1 cellular context compared by ENCODE assay signal in the genomic region with DNA sequence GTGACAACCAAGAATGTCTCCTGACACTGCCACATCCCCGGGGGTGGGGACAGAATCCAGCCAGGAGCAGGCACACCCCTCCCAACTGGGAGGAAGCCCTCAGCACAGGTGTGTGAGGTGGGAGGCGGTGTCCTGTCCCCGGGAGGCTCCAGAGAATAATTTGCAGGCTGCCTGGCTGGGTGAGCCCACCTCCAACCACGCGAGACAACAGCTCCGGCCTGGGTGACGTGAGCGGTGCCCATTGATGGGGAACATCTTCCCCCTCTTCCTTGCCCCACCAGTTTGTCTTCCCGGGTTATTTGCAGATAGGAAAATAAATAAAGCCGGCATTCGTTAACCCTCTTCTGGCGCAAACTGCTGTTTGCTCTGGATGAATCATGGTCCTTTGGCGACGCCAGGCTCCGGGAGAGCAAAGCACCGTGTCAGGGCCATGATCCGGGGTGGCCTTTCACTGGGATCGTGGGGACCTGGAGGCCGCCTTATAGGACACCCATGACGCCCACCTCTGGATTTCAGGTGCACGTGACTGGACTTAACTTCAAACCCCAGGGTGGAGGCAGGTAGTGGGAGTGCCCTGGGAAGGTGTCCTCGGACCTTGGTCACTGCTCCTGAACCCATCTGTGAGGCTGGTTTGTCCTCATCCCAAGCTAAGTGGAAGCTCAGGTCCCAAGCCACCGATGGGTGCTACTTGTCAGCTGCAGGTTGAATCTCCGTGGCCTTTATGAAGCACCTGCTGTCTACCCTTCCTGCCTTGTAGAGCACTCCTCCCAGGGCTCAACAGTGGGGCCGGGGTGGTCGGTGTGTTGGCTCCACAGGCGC.
A peak's percentile ranks its signal among the peaks of the same experiment; 100 is the strongest.
TF ChIP-seq lines count a peak whose summit lies in the region.

No MANE protein-coding gene starts in this region.

TF ChIP-seq in HepG2, 621 proteins besides CTCF, POLR2A, EP300 and RAD21 (continued from another document and continues in another):
- TF ChIP-seq, protein P1, sequence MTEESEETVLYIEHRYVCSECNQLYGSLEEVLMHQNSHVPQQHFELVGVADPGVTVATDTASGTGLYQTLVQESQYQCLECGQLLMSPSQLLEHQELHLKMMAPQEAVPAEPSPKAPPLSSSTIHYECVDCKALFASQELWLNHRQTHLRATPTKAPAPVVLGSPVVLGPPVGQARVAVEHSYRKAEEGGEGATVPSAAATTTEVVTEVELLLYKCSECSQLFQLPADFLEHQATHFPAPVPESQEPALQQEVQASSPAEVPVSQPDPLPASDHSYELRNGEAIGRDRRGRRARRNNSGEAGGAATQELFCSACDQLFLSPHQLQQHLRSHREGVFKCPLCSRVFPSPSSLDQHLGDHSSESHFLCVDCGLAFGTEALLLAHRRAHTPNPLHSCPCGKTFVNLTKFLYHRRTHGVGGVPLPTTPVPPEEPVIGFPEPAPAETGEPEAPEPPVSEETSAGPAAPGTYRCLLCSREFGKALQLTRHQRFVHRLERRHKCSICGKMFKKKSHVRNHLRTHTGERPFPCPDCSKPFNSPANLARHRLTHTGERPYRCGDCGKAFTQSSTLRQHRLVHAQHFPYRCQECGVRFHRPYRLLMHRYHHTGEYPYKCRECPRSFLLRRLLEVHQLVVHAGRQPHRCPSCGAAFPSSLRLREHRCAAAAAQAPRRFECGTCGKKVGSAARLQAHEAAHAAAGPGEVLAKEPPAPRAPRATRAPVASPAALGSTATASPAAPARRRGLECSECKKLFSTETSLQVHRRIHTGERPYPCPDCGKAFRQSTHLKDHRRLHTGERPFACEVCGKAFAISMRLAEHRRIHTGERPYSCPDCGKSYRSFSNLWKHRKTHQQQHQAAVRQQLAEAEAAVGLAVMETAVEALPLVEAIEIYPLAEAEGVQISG (CRISPR knock-in tag; IDR thresholded peaks at IDR 0.05), result peak; percentile 66
- TF ChIP-seq MIER2 (CRISPR knock-in tag; IDR thresholded peaks at IDR 0.05) (peak; percentile 41; the same call in 1 of the 2 replicates), ZNF382 (CRISPR knock-in tag; IDR thresholded peaks at IDR 0.05; ENCODE audit: borderline replicate concordance) (no peak), ZNF670 (CRISPR knock-in tag; IDR thresholded peaks at IDR 0.05; ENCODE audit: borderline replicate concordance) (peak; percentile 78), HES4 (CRISPR knock-in tag; IDR thresholded peaks at IDR 0.05; ENCODE audit: borderline replicate concordance) (0 out of 2 replicates have a peak, but pooled peaks have one; percentile 43), NFKB2 (CRISPR knock-in tag; IDR thresholded peaks at IDR 0.05; ENCODE audit: borderline replicate concordance) (0 out of 2 replicates have a peak, but pooled peaks have one; percentile 68), TBX2 (CRISPR knock-in tag; IDR thresholded peaks at IDR 0.05; ENCODE audit: borderline replicate concordance) (peak; percentile 95), ZNF569 (CRISPR knock-in tag; IDR thresholded peaks at IDR 0.05; ENCODE audit: borderline replicate concordance) (no peak), ZMYM4 (CRISPR knock-in tag; IDR thresholded peaks at IDR 0.05) (peak; percentile 54; the same call in 1 of the 2 replicates), RCOR2 (CRISPR knock-in tag; IDR thresholded peaks at IDR 0.05) (0 out of 2 replicates have a peak, but pooled peaks have one; percentile 47), CHD4 (IDR thresholded peaks at IDR 0.05; ENCODE audit: borderline replicate concordance, low read length) (peak; percentile 77; the same call in 1 of the 2 replicates), SIX4 (CRISPR knock-in tag; IDR thresholded peaks at IDR 0.05) (0 out of 2 replicates have a peak, but pooled peaks have one; percentile 34), KDM6A (CRISPR knock-in tag; IDR thresholded peaks at IDR 0.05; ENCODE audit: low read depth) (peak; percentile 41; the same call in 1 of the 2 replicates), MAZ (IDR thresholded peaks at IDR 0.05; ENCODE audit: borderline replicate concordance, low read depth, low read length) (0 out of 2 replicates have a peak, but pooled peaks have one; percentile 42), MAZ (CRISPR knock-in tag; IDR thresholded peaks at IDR 0.05; ENCODE audit: low read depth) (peak; percentile 80; the same call in 1 of the 2 replicates), CBX5 (CRISPR knock-in tag; IDR thresholded peaks at IDR 0.05; ENCODE audit: borderline replicate concordance) (peak; percentile 85; the same call in 1 of the 2 replicates), ARNT2 (CRISPR knock-in tag; IDR thresholded peaks at IDR 0.05; ENCODE audit: low read depth) (peak; percentile 36; the same call in 1 of the 2 replicates), SNAPC2 (CRISPR knock-in tag; IDR thresholded peaks at IDR 0.05) (peak; percentile 92), MEIS1 (CRISPR knock-in tag; IDR thresholded peaks at IDR 0.05; ENCODE audit: borderline replicate concordance) (no peak), ZBTB21 (CRISPR knock-in tag; IDR thresholded peaks at IDR 0.05) (0 out of 2 replicates have a peak, but pooled peaks have one; percentile 19), AHR (CRISPR knock-in tag; IDR thresholded peaks at IDR 0.05) (peak; percentile 26; the same call in 1 of the 2 replicates), ZMYM2 (CRISPR knock-in tag; IDR thresholded peaks at IDR 0.05) (0 out of 2 replicates have a peak, but pooled peaks have one; percentile 53), CENPT (CRISPR knock-in tag; IDR thresholded peaks at IDR 0.05; ENCODE audit: low read depth) (0 out of 2 replicates have a peak, but pooled peaks have one; percentile 15), ZSCAN21 (CRISPR knock-in tag; IDR thresholded peaks at IDR 0.05; ENCODE audit: borderline replicate concordance) (peak; percentile 56; the same call in 1 of the 2 replicates), ZNF543 (CRISPR knock-in tag; IDR thresholded peaks at IDR 0.05) (peak; percentile 88), ZFP62 (CRISPR knock-in tag; IDR thresholded peaks at IDR 0.05) (no peak), FOXK1 (CRISPR knock-in tag; IDR thresholded peaks at IDR 0.05; ENCODE audit: borderline replicate concordance, low read depth) (peak; percentile 47; the same call in 1 of the 2 replicates), ZNF563 (CRISPR knock-in tag; IDR thresholded peaks at IDR 0.05) (0 out of 2 replicates have a peak, but pooled peaks have one; percentile 6), NFKBIZ (CRISPR knock-in tag; IDR thresholded peaks at IDR 0.05) (peak; percentile 80; the same call in 1 of the 2 replicates), GTF3A (CRISPR knock-in tag; conservative IDR thresholded peaks at IDR 0.05) (no peak), FOXP1 (IDR thresholded peaks at IDR 0.05) (no peak), FOXP1 (CRISPR knock-in tag; IDR thresholded peaks at IDR 0.05) (peak; percentile 77; the same call in 1 of the 2 replicates), ZFP36L2 (CRISPR knock-in tag; IDR thresholded peaks at IDR 0.05) (no peak), KDM5A (IDR thresholded peaks at IDR 0.05; ENCODE audit: borderline replicate concordance, low read length) (no peak), ELF1 (CRISPR knock-in tag; IDR thresholded peaks at IDR 0.05) (peak; percentile 25; the same call in 1 of the 2 replicates)
- TF ChIP-seq, protein P2, sequence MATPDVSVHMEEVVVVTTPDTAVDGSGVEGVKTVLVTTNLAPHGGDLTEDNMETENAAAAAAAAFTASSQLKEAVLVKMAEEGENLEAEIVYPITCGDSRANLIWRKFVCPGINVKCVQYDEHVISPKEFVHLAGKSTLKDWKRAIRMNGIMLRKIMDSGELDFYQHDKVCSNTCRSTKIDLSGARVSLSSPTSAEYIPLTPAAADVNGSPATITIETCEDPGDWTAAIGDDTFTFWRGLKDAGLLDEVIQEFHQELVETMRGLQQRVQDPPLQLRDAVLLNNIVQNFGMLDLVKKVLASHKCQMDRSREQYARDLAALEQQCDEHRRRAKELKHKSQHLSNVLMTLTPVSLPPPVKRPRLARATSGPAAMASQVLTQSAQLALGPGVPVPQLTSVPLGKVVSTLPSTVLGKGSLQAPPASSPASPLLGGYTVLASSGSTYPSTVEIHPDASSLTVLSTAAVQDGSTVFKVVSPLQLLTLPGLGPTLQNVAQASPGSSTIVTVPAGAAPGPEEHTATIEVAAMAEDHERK (CRISPR knock-in tag; IDR thresholded peaks at IDR 0.05; ENCODE audit: low read depth), result no peak
- TF ChIP-seq, protein P3, sequence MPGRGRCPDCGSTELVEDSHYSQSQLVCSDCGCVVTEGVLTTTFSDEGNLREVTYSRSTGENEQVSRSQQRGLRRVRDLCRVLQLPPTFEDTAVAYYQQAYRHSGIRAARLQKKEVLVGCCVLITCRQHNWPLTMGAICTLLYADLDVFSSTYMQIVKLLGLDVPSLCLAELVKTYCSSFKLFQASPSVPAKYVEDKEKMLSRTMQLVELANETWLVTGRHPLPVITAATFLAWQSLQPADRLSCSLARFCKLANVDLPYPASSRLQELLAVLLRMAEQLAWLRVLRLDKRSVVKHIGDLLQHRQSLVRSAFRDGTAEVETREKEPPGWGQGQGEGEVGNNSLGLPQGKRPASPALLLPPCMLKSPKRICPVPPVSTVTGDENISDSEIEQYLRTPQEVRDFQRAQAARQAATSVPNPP (CRISPR knock-in tag; IDR thresholded peaks at IDR 0.05), result peak; percentile 60; the same call in 1 of the 2 replicates
- TF ChIP-seq, protein P4, sequence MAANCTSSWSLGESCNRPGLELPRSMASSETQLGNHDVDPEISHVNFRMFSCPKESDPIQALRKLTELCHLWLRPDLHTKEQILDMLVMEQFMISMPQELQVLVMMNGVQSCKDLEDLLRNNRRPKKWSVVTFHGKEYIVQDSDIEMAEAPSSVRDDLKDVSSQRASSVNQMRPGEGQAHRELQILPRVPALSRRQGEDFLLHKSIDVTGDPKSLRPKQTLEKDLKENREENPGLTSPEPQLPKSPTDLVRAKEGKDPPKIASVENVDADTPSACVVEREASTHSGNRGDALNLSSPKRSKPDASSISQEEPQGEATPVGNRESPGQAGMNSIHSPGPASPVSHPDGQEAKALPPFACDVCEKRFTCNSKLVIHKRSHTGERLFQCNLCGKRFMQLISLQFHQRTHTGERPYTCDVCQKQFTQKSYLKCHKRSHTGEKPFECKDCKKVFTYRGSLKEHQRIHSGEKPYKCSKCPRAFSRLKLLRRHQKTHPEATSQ (CRISPR knock-in tag; IDR thresholded peaks at IDR 0.05; ENCODE audit: borderline replicate concordance), result peak; percentile 85
- TF ChIP-seq, protein P5, sequence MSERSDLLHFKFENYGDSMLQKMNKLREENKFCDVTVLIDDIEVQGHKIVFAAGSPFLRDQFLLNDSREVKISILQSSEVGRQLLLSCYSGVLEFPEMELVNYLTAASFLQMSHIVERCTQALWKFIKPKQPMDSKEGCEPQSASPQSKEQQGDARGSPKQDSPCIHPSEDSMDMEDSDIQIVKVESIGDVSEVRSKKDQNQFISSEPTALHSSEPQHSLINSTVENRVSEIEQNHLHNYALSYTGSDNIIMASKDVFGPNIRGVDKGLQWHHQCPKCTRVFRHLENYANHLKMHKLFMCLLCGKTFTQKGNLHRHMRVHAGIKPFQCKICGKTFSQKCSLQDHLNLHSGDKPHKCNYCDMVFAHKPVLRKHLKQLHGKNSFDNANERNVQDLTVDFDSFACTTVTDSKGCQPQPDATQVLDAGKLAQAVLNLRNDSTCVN (CRISPR knock-in tag; IDR thresholded peaks at IDR 0.05; ENCODE audit: borderline replicate concordance), result no peak
- TF ChIP-seq, protein P6, sequence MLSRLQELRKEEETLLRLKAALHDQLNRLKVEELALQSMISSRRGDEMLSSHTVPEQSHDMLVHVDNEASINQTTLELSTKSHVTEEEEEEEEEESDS (CRISPR knock-in tag; IDR thresholded peaks at IDR 0.05; ENCODE audit: borderline replicate concordance), result 0 out of 2 replicates have a peak, but pooled peaks have one; percentile 65
- TF ChIP-seq, protein P7, sequence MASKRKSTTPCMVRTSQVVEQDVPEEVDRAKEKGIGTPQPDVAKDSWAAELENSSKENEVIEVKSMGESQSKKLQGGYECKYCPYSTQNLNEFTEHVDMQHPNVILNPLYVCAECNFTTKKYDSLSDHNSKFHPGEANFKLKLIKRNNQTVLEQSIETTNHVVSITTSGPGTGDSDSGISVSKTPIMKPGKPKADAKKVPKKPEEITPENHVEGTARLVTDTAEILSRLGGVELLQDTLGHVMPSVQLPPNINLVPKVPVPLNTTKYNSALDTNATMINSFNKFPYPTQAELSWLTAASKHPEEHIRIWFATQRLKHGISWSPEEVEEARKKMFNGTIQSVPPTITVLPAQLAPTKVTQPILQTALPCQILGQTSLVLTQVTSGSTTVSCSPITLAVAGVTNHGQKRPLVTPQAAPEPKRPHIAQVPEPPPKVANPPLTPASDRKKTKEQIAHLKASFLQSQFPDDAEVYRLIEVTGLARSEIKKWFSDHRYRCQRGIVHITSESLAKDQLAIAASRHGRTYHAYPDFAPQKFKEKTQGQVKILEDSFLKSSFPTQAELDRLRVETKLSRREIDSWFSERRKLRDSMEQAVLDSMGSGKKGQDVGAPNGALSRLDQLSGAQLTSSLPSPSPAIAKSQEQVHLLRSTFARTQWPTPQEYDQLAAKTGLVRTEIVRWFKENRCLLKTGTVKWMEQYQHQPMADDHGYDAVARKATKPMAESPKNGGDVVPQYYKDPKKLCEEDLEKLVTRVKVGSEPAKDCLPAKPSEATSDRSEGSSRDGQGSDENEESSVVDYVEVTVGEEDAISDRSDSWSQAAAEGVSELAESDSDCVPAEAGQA (IDR thresholded peaks at IDR 0.05; ENCODE audit: low read depth), result no peak
- TF ChIP-seq, protein P7 (CRISPR knock-in tag; IDR thresholded peaks at IDR 0.05; ENCODE audit: borderline replicate concordance), result no peak
- TF ChIP-seq, protein P8, sequence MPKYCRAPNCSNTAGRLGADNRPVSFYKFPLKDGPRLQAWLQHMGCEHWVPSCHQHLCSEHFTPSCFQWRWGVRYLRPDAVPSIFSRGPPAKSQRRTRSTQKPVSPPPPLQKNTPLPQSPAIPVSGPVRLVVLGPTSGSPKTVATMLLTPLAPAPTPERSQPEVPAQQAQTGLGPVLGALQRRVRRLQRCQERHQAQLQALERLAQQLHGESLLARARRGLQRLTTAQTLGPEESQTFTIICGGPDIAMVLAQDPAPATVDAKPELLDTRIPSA (CRISPR knock-in tag; IDR thresholded peaks at IDR 0.05; ENCODE audit: borderline replicate concordance), result no peak
- TF ChIP-seq, protein P9, sequence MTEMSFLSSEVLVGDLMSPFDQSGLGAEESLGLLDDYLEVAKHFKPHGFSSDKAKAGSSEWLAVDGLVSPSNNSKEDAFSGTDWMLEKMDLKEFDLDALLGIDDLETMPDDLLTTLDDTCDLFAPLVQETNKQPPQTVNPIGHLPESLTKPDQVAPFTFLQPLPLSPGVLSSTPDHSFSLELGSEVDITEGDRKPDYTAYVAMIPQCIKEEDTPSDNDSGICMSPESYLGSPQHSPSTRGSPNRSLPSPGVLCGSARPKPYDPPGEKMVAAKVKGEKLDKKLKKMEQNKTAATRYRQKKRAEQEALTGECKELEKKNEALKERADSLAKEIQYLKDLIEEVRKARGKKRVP (CRISPR knock-in tag; IDR thresholded peaks at IDR 0.05), result 0 out of 4 replicates have a peak, but pooled peaks of 1 of the 2 experiments have one; percentile 28
